ENCODE assay signal across 2 cellular contexts in the genomic region with DNA sequence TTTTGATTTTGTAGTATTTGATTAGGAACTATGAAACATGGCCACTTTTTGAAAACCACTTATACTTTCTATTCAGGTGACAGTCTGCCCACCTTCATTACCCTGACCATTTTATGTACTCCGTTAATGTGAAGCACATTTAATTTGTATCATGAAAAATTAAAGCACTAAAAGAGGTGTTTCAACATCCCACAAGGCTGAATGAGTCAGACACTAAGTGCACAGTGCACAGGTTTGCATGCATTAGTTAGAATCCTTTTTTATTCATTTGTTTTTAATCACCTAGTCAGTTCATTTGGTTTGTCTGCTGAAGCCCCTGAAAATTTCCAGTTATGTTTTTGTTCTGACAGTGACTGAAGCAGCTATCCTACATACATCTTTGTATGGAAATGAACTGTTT.
A peak's percentile ranks its signal among the peaks of the same experiment; 100 is the strongest.
TF ChIP-seq lines count a peak whose summit lies in the region.

No MANE protein-coding gene starts in this region.

TF ChIP-seq in SK-N-SH treated with all-trans-retinoic acid at 6 μM for 48 hours, 23 proteins besides CTCF, POLR2A, EP300 and RAD21 (continued from another document):
- TF ChIP-seq, protein P1, sequence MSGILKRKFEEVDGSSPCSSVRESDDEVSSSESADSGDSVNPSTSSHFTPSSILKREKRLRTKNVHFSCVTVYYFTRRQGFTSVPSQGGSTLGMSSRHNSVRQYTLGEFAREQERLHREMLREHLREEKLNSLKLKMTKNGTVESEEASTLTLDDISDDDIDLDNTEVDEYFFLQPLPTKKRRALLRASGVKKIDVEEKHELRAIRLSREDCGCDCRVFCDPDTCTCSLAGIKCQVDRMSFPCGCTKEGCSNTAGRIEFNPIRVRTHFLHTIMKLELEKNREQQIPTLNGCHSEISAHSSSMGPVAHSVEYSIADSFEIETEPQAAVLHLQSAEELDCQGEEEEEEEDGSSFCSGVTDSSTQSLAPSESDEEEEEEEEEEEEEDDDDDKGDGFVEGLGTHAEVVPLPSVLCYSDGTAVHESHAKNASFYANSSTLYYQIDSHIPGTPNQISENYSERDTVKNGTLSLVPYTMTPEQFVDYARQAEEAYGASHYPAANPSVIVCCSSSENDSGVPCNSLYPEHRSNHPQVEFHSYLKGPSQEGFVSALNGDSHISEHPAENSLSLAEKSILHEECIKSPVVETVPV (CRISPR knock-in tag; IDR thresholded peaks at IDR 0.05): no peak
- TF ChIP-seq ZFP30 (CRISPR knock-in tag; IDR thresholded peaks at IDR 0.05) (no peak), ZC3H10 (CRISPR knock-in tag; IDR thresholded peaks at IDR 0.05) (peak; percentile 19; the same call in 1 of the 2 replicates), SNAI2 (CRISPR knock-in tag; IDR thresholded peaks at IDR 0.05) (no peak)
TF ChIP-seq in SK-N-SH treated with all-trans-retinoic acid at 6 μM for 48 hours: peak in this region for 1.

TF ChIP-seq in SK-N-SH, 30 proteins besides CTCF, POLR2A, EP300 and RAD21 (continued from another document):
- TF ChIP-seq, protein P2, sequence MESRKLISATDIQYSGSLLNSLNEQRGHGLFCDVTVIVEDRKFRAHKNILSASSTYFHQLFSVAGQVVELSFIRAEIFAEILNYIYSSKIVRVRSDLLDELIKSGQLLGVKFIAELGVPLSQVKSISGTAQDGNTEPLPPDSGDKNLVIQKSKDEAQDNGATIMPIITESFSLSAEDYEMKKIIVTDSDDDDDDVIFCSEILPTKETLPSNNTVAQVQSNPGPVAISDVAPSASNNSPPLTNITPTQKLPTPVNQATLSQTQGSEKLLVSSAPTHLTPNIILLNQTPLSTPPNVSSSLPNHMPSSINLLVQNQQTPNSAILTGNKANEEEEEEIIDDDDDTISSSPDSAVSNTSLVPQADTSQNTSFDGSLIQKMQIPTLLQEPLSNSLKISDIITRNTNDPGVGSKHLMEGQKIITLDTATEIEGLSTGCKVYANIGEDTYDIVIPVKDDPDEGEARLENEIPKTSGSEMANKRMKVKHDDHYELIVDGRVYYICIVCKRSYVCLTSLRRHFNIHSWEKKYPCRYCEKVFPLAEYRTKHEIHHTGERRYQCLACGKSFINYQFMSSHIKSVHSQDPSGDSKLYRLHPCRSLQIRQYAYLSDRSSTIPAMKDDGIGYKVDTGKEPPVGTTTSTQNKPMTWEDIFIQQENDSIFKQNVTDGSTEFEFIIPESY (IDR thresholded peaks at IDR 0.05; ENCODE audit: borderline replicate concordance, low read depth): no peak
- no peak for TF ChIP-seq MXI1 (IDR thresholded peaks at IDR 0.05; ENCODE audit: low read depth, low read length)
- no peak for TF ChIP-seq TCF12 (IDR thresholded peaks at IDR 0.05)
- TF ChIP-seq RFX5 (IDR thresholded peaks at IDR 0.05; ENCODE audit: low read length): no peak
- TF ChIP-seq FOSL2 (IDR thresholded peaks at IDR 0.05; ENCODE audit: borderline replicate concordance, low read depth): no peak
- TF ChIP-seq, protein P3, sequence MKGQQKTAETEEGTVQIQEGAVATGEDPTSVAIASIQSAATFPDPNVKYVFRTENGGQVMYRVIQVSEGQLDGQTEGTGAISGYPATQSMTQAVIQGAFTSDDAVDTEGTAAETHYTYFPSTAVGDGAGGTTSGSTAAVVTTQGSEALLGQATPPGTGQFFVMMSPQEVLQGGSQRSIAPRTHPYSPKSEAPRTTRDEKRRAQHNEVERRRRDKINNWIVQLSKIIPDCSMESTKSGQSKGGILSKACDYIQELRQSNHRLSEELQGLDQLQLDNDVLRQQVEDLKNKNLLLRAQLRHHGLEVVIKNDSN (IDR thresholded peaks at IDR 0.05; ENCODE audit: borderline replicate concordance, low read depth): no peak
- TF ChIP-seq EZH2phosphoT487 (IDR thresholded peaks at IDR 0.05; ENCODE audit: borderline replicate concordance, low read depth): no peak
